2 cellular contexts compared by ENCODE assay signal in the genomic region with DNA sequence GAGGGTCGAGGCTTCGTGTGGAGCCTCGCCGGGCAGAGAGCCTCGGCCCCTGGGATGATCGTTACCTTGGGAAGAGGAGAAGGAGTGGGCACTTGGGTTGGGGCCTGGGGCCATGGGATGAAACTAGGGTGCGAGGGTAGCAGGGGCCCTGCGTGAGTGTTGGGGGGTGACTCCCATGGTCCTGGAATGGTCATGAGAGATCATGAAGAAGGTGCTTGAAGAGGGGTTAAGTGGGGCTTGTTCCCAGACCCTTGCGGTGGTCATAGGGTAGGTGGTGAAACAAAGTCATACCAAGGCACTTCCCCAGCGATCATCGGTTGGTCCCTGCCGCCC.
TF ChIP-seq lines count a peak whose summit lies in the region.

No MANE protein-coding gene starts in this region.

TF ChIP-seq in H1, 55 proteins besides CTCF, POLR2A, EP300 and RAD21:
- TF ChIP-seq, protein P1, sequence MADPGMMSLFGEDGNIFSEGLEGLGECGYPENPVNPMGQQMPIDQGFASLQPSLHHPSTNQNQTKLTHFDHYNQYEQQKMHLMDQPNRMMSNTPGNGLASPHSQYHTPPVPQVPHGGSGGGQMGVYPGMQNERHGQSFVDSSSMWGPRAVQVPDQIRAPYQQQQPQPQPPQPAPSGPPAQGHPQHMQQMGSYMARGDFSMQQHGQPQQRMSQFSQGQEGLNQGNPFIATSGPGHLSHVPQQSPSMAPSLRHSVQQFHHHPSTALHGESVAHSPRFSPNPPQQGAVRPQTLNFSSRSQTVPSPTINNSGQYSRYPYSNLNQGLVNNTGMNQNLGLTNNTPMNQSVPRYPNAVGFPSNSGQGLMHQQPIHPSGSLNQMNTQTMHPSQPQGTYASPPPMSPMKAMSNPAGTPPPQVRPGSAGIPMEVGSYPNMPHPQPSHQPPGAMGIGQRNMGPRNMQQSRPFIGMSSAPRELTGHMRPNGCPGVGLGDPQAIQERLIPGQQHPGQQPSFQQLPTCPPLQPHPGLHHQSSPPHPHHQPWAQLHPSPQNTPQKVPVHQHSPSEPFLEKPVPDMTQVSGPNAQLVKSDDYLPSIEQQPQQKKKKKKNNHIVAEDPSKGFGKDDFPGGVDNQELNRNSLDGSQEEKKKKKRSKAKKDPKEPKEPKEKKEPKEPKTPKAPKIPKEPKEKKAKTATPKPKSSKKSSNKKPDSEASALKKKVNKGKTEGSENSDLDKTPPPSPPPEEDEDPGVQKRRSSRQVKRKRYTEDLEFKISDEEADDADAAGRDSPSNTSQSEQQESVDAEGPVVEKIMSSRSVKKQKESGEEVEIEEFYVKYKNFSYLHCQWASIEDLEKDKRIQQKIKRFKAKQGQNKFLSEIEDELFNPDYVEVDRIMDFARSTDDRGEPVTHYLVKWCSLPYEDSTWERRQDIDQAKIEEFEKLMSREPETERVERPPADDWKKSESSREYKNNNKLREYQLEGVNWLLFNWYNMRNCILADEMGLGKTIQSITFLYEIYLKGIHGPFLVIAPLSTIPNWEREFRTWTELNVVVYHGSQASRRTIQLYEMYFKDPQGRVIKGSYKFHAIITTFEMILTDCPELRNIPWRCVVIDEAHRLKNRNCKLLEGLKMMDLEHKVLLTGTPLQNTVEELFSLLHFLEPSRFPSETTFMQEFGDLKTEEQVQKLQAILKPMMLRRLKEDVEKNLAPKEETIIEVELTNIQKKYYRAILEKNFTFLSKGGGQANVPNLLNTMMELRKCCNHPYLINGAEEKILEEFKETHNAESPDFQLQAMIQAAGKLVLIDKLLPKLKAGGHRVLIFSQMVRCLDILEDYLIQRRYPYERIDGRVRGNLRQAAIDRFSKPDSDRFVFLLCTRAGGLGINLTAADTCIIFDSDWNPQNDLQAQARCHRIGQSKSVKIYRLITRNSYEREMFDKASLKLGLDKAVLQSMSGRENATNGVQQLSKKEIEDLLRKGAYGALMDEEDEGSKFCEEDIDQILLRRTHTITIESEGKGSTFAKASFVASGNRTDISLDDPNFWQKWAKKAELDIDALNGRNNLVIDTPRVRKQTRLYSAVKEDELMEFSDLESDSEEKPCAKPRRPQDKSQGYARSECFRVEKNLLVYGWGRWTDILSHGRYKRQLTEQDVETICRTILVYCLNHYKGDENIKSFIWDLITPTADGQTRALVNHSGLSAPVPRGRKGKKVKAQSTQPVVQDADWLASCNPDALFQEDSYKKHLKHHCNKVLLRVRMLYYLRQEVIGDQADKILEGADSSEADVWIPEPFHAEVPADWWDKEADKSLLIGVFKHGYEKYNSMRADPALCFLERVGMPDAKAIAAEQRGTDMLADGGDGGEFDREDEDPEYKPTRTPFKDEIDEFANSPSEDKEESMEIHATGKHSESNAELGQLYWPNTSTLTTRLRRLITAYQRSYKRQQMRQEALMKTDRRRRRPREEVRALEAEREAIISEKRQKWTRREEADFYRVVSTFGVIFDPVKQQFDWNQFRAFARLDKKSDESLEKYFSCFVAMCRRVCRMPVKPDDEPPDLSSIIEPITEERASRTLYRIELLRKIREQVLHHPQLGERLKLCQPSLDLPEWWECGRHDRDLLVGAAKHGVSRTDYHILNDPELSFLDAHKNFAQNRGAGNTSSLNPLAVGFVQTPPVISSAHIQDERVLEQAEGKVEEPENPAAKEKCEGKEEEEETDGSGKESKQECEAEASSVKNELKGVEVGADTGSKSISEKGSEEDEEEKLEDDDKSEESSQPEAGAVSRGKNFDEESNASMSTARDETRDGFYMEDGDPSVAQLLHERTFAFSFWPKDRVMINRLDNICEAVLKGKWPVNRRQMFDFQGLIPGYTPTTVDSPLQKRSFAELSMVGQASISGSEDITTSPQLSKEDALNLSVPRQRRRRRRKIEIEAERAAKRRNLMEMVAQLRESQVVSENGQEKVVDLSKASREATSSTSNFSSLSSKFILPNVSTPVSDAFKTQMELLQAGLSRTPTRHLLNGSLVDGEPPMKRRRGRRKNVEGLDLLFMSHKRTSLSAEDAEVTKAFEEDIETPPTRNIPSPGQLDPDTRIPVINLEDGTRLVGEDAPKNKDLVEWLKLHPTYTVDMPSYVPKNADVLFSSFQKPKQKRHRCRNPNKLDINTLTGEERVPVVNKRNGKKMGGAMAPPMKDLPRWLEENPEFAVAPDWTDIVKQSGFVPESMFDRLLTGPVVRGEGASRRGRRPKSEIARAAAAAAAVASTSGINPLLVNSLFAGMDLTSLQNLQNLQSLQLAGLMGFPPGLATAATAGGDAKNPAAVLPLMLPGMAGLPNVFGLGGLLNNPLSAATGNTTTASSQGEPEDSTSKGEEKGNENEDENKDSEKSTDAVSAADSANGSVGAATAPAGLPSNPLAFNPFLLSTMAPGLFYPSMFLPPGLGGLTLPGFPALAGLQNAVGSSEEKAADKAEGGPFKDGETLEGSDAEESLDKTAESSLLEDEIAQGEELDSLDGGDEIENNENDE (IDR thresholded peaks at IDR 0.05; ENCODE audit: insufficient replicate concordance, low read length), result no peak
- TF ChIP-seq PHF8 (conservative IDR thresholded peaks at IDR 0.05; ENCODE audit: low read depth, low read length) (peak; percentile 87), RNF2 (IDR thresholded peaks at IDR 0.05; ENCODE audit: borderline replicate concordance, low read depth, low read length, missing control alignments, poor library complexity, severe bottlenecking) (no peak), TAF7 (optimal IDR thresholded peaks at IDR 0.05; ENCODE audit: borderline replicate concordance, low read depth, low read length) (no peak)
TF ChIP-seq in H1: peak in this region for 1.

TF ChIP-seq in neural cell, 6 proteins besides CTCF, POLR2A, EP300 and RAD21:
- no peak for TF ChIP-seq EZH2 (IDR thresholded peaks at IDR 0.05; ENCODE audit: borderline replicate concordance, insufficient read depth, low read length, poor library complexity, severe bottlenecking)
- TF ChIP-seq TAF1 (IDR thresholded peaks at IDR 0.05; ENCODE audit: low read depth), result no peak
- TF ChIP-seq, protein P2, sequence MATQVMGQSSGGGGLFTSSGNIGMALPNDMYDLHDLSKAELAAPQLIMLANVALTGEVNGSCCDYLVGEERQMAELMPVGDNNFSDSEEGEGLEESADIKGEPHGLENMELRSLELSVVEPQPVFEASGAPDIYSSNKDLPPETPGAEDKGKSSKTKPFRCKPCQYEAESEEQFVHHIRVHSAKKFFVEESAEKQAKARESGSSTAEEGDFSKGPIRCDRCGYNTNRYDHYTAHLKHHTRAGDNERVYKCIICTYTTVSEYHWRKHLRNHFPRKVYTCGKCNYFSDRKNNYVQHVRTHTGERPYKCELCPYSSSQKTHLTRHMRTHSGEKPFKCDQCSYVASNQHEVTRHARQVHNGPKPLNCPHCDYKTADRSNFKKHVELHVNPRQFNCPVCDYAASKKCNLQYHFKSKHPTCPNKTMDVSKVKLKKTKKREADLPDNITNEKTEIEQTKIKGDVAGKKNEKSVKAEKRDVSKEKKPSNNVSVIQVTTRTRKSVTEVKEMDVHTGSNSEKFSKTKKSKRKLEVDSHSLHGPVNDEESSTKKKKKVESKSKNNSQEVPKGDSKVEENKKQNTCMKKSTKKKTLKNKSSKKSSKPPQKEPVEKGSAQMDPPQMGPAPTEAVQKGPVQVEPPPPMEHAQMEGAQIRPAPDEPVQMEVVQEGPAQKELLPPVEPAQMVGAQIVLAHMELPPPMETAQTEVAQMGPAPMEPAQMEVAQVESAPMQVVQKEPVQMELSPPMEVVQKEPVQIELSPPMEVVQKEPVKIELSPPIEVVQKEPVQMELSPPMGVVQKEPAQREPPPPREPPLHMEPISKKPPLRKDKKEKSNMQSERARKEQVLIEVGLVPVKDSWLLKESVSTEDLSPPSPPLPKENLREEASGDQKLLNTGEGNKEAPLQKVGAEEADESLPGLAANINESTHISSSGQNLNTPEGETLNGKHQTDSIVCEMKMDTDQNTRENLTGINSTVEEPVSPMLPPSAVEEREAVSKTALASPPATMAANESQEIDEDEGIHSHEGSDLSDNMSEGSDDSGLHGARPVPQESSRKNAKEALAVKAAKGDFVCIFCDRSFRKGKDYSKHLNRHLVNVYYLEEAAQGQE (IDR thresholded peaks at IDR 0.05; ENCODE audit: borderline replicate concordance), result no peak
- no peak for TF ChIP-seq SMC3 (conservative IDR thresholded peaks at IDR 0.05; ENCODE audit: poor library complexity)
